1 cellular context compared by ENCODE assay signal in the genomic region with DNA sequence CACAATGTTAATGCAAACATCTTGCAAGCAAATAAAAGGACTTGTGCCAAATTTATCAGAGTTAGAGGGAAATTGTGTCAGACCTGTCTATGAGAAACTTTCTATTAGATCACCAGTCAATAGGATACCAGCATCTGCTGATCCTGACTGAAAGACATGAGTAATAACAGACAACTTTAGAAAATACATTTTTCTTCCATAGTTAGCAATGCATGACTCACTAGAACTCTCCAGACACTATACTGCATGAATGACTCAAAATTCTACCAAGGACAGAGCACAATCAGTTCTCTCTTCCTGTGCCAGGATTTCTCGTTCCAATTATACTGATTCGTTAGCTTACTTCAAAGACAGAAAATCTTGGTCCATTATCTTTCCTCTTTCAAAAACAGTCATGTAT.
TF ChIP-seq lines count a peak whose summit lies in the region.

No MANE protein-coding gene starts in this region.

TF ChIP-seq in WTC11, 78 proteins besides CTCF, POLR2A, EP300 and RAD21 (continued from another document):
- TF ChIP-seq ZMAT4 (CRISPR knock-in tag; IDR thresholded peaks at IDR 0.05) (no peak), NFE2L1 (CRISPR knock-in tag; IDR thresholded peaks at IDR 0.05) (no peak), FOXP1 (CRISPR knock-in tag; IDR thresholded peaks at IDR 0.05; ENCODE audit: borderline replicate concordance) (no peak), CDX4 (CRISPR knock-in tag; IDR thresholded peaks at IDR 0.05; ENCODE audit: borderline replicate concordance) (no peak), CREM (CRISPR knock-in tag; IDR thresholded peaks at IDR 0.05) (no peak), ZNF396 (CRISPR knock-in tag; IDR thresholded peaks at IDR 0.05; ENCODE audit: borderline replicate concordance) (no peak), SOX15 (CRISPR knock-in tag; IDR thresholded peaks at IDR 0.05) (no peak), ZNF263 (CRISPR knock-in tag; IDR thresholded peaks at IDR 0.05; ENCODE audit: low read depth) (no peak), GTF2I (CRISPR knock-in tag; conservative IDR thresholded peaks at IDR 0.05) (no peak), FOXP4 (CRISPR knock-in tag; IDR thresholded peaks at IDR 0.05) (no peak), SMAD3 (CRISPR knock-in tag; IDR thresholded peaks at IDR 0.05; ENCODE audit: borderline replicate concordance) (no peak), ZNF121 (CRISPR knock-in tag; IDR thresholded peaks at IDR 0.05) (no peak)
- TF ChIP-seq, protein P1, sequence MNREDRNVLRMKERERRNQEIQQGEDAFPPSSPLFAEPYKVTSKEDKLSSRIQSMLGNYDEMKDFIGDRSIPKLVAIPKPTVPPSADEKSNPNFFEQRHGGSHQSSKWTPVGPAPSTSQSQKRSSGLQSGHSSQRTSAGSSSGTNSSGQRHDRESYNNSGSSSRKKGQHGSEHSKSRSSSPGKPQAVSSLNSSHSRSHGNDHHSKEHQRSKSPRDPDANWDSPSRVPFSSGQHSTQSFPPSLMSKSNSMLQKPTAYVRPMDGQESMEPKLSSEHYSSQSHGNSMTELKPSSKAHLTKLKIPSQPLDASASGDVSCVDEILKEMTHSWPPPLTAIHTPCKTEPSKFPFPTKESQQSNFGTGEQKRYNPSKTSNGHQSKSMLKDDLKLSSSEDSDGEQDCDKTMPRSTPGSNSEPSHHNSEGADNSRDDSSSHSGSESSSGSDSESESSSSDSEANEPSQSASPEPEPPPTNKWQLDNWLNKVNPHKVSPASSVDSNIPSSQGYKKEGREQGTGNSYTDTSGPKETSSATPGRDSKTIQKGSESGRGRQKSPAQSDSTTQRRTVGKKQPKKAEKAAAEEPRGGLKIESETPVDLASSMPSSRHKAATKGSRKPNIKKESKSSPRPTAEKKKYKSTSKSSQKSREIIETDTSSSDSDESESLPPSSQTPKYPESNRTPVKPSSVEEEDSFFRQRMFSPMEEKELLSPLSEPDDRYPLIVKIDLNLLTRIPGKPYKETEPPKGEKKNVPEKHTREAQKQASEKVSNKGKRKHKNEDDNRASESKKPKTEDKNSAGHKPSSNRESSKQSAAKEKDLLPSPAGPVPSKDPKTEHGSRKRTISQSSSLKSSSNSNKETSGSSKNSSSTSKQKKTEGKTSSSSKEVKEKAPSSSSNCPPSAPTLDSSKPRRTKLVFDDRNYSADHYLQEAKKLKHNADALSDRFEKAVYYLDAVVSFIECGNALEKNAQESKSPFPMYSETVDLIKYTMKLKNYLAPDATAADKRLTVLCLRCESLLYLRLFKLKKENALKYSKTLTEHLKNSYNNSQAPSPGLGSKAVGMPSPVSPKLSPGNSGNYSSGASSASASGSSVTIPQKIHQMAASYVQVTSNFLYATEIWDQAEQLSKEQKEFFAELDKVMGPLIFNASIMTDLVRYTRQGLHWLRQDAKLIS (CRISPR knock-in tag; IDR thresholded peaks at IDR 0.05; ENCODE audit: borderline replicate concordance), result no peak
- TF ChIP-seq, protein P2, sequence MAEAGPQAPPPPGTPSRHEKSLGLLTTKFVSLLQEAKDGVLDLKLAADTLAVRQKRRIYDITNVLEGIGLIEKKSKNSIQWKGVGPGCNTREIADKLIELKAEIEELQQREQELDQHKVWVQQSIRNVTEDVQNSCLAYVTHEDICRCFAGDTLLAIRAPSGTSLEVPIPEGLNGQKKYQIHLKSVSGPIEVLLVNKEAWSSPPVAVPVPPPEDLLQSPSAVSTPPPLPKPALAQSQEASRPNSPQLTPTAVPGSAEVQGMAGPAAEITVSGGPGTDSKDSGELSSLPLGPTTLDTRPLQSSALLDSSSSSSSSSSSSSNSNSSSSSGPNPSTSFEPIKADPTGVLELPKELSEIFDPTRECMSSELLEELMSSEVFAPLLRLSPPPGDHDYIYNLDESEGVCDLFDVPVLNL (CRISPR knock-in tag; IDR thresholded peaks at IDR 0.05; ENCODE audit: borderline replicate concordance, low read depth), result no peak
